Comparison of ENCODE assay signal across 8 cellular contexts in the genomic region with DNA sequence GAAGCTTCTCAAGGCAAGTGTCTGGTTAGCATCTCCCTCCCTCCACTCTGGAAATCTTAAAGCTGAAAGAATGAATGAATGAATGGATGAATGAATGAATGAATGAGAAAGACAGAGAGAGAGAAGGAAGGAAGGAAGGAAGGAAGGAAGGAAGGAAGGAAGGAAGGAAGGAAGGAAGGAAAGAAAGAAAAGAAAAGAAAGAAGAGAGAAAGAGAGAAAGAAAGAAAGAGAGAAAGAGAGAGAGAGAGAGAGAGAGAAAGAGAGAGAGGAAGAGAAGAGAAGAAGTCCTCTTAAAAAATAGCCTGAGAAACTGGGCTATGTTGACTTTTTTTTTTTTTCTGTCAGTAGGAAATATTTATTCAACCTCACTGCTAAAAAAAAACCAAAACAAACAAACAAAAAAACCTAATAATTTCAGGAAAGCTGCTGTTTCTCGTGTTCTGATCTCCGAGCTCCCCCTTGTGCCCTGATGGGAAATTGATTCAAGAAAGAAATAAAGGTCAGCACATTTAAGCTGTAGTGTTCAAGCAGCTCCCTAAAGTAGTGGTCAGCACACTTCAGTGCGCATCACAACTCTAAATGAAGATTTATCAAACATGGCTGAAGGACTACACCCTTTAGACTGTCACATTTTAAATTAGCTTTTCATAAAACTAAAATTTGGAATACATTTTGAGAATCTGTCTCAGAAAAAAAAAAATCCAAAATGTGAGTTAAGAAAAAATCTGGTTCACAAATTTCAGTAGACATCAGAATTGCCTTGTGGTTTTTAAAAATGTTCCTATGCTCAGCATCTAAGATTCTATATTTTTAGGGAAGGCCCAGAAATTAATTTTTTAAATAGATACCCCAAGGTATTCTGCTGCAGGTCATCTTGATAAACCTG.
DNase-seq lines count a peak whose midpoint lies in the region; ATAC-seq and TF ChIP-seq lines count a peak whose summit lies in the region.

No MANE protein-coding gene starts in this region.

- H3K27ac Mint-ChIP-seq in nephron progenitor cell = no peak overlapping the region
- H3K27ac Mint-ChIP-seq in activated T-helper 2 cell treated with anti-CD3 and anti-CD28 coated beads, Interferon-gamma antibody, Interleukin-2, Interleukin-4, amounts not matched to agents 10 μg/mL and 5 μg/mL and 100 μg/mL, durations not matched to agents 14 hours and 24 hours and 36 hours = no peak overlapping the region

- H3K27me3 Mint-ChIP-seq in nephron progenitor cell (ENCODE audit: low read depth, poor library complexity) = no peaks in the 10 kb centered on the region
- no peaks in the 10 kb centered on the region for H3K27me3 Mint-ChIP-seq in activated T-helper 2 cell treated with anti-CD3 and anti-CD28 coated beads, Interferon-gamma antibody, Interleukin-2, Interleukin-4, amounts not matched to agents 10 μg/mL and 5 μg/mL and 100 μg/mL, durations not matched to agents 14 hours and 24 hours and 36 hours (ENCODE audit: low read depth)

- TF ChIP-seq CTCF in nephron progenitor cell (IDR thresholded peaks at IDR 0.05) = peak; percentile 56

- H3K4me3 Mint-ChIP-seq in nephron progenitor cell = no peak overlapping the region
- H3K4me3 Mint-ChIP-seq in activated T-helper 2 cell treated with anti-CD3 and anti-CD28 coated beads, Interferon-gamma antibody, Interleukin-2, Interleukin-4, amounts not matched to agents 10 μg/mL and 5 μg/mL and 100 μg/mL, durations not matched to agents 14 hours and 24 hours and 36 hours (ENCODE audit: low read depth) = no peak overlapping the region

- intact Hi-C loops in activated T-helper 2 cell treated with anti-CD3 and anti-CD28 coated beads, Interferon-gamma antibody, Interleukin-2, Interleukin-4, amounts not matched to agents 10 μg/mL and 5 μg/mL and 100 μg/mL, durations not matched to agents 14 hours and 24 hours and 36 hours (cut with micrococcal nuclease) = no loop called here

- no peaks in the 10 kb centered on the region for H3K4me1 Mint-ChIP-seq in nephron progenitor cell
- H3K4me1 Mint-ChIP-seq in activated T-helper 2 cell treated with anti-CD3 and anti-CD28 coated beads, Interferon-gamma antibody, Interleukin-2, Interleukin-4, amounts not matched to agents 10 μg/mL and 5 μg/mL and 100 μg/mL, durations not matched to agents 14 hours and 24 hours and 36 hours (ENCODE audit: low read depth) = no peaks in the 10 kb centered on the region

- ATAC-seq in GM19438 (IDR thresholded peaks at IDR 0.05; ENCODE audit: low read depth, unreplicated experiment) (peak; percentile 68), GM18907 (IDR thresholded peaks at IDR 0.05; ENCODE audit: unreplicated experiment) (no peak), HG02938 (IDR thresholded peaks at IDR 0.05; ENCODE audit: unreplicated experiment) (no peak)

- no peaks in the 10 kb centered on the region for H3K9me3 Mint-ChIP-seq in nephron progenitor cell
- no peaks in the 10 kb centered on the region for H3K9me3 Mint-ChIP-seq in activated T-helper 2 cell treated with anti-CD3 and anti-CD28 coated beads, Interferon-gamma antibody, Interleukin-2, Interleukin-4, amounts not matched to agents 10 μg/mL and 5 μg/mL and 100 μg/mL, durations not matched to agents 14 hours and 24 hours and 36 hours

- DNase-seq in DMS153 treated with DMSO at 0.1 percent for 48 hours (lab: John Stamatoyannopoulos, UW; ENCODE audit: unreplicated experiment) (peak; percentile 49), NCI-H1417 (lab: John Stamatoyannopoulos, UW) (peak; percentile 16 to 73 (median 22)), cerebellar cortex (ENCODE audit: low spot score) (peak; percentile 31), nephron progenitor cell (peak; percentile 22)
- DNase-seq in activated T-helper 2 cell treated with anti-CD3 and anti-CD28 coated beads, Interferon-gamma antibody, Interleukin-2, Interleukin-4, amounts not matched to agents 10 μg/mL and 5 μg/mL and 100 μg/mL, durations not matched to agents 14 hours and 24 hours and 36 hours (ENCODE audit: low spot score) = no peak

- H3K36me3 Mint-ChIP-seq in nephron progenitor cell (ENCODE audit: low read depth) = peaks cover 7% of the 10 kb centered on the region
- H3K36me3 Mint-ChIP-seq in activated T-helper 2 cell treated with anti-CD3 and anti-CD28 coated beads, Interferon-gamma antibody, Interleukin-2, Interleukin-4, amounts not matched to agents 10 μg/mL and 5 μg/mL and 100 μg/mL, durations not matched to agents 14 hours and 24 hours and 36 hours (ENCODE audit: low read depth) = no peaks in the 10 kb centered on the region
